8 cellular contexts compared by ENCODE assay signal in the genomic region with DNA sequence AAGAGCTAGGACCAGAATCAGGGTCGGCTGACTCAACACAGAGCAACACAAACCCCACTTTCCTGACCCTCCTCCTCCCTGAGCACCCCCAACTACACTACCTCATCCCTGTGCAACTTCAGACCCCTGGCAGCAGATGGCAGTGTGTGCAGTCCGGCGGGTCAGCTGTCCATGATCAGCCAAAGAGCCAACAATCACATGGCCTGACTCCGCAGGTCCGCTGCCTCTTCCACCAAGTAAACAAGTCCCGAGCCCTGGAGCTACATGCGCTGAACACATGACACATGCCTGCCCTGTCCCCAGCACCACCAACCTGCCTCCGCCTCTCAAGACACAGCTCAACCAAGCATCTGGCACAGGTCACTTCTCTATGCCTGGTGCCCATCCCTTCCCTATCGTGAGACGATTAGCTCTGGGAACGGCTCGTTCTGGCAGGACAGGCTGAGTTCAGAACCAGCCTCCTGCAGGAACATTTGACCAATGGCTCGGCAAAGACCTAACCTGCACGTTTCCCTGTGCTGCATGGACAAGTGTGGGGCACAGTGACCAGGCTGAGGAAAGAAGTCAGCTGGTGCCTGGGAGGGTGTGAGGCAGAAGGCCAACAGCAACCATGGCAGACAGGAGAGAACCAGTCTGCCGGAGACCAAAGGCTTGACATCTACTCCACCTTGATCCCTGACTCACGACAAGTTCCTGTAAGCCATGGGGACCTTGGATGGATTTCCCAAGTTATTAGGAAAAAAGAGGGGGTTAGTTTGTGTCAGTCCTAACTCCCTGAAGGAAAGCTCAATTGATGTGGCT.
DNase-seq lines count a peak whose midpoint lies in the region; ATAC-seq, FAIRE-seq and TF ChIP-seq lines count a peak whose summit lies in the region.

No MANE protein-coding gene starts in this region.

- H3K79me2 ChIP-seq in astrocyte (ENCODE audit: insufficient read depth, low read length) = no peaks in the 10 kb centered on the region

- peaks cover 2% of the 10 kb centered on the region for H3K9me3 Mint-ChIP-seq in astrocyte (ENCODE audit: unreplicated experiment)
- H3K9me3 Mint-ChIP-seq in stimulated activated naive B cell treated with anti-CD40 and anti-IgM and Interleukin-4, amounts not matched to agents 10 μg/mL and 1 μg/mL and 100 μg/mL, for 72 hours = no peaks in the 10 kb centered on the region

- no peaks in the 10 kb centered on the region for H4K20me1 ChIP-seq in astrocyte (ENCODE audit: insufficient read depth, low read length)

- H3K36me3 ChIP-seq in BJ (ENCODE audit: control insufficient read depth, insufficient read depth, low read length) (peaks cover 28% of the 10 kb centered on the region), astrocyte (ENCODE audit: insufficient read depth, low read length) (no peaks in the 10 kb centered on the region)

- H3K27me3 ChIP-seq in BJ (ENCODE audit: control insufficient read depth, insufficient read depth, low read length) = no peaks in the 10 kb centered on the region
- no peaks in the 10 kb centered on the region for H3K27me3 ChIP-seq in astrocyte (ENCODE audit: insufficient read depth, low read length)

- H3K4me2 ChIP-seq in astrocyte (ENCODE audit: low read length) = no peak overlapping the region

- POLR2A ChIA-PET in BJ (lab: Charles Lee) = no interaction called here

- H2AFZ ChIP-seq in astrocyte (ENCODE audit: low read depth, low read length) = no peak overlapping the region

- peaks cover 3% of the 10 kb centered on the region for H3K4me1 ChIP-seq in astrocyte (ENCODE audit: insufficient read depth, low read length)

- H3K4me3 Mint-ChIP-seq in astrocyte (ENCODE audit: unreplicated experiment) = no peak overlapping the region
- H3K4me3 Mint-ChIP-seq in stimulated activated naive B cell treated with anti-CD40 and anti-IgM and Interleukin-4, amounts not matched to agents 10 μg/mL and 1 μg/mL and 100 μg/mL, for 72 hours = peak overlapping the region in 1 of 2 donors; percentile 23

- peaks cover 33% of the 10 kb centered on the region for H3K4me1 Mint-ChIP-seq in astrocyte (ENCODE audit: low read depth, unreplicated experiment)
- peaks cover 69 to 94% of the 10 kb centered on the region in 2 donors for H3K4me1 Mint-ChIP-seq in stimulated activated naive B cell treated with anti-CD40 and anti-IgM and Interleukin-4, amounts not matched to agents 10 μg/mL and 1 μg/mL and 100 μg/mL, for 72 hours

- CTCF ChIA-PET in BJ (lab: Yijun Ruan, JAX) = interaction anchor here (0.8 to 5.1 kb wide), 13 partner anchors 9 to 191 kb away, joined by 3 to 47 read pairs (median 6); no protein-coding TSS in a partner anchor

- H3K27ac ChIP-seq in astrocyte (ENCODE audit: low read depth, low read length) = no peak overlapping the region

- H3K36me3 Mint-ChIP-seq in astrocyte (ENCODE audit: low read depth, unreplicated experiment) = peaks cover 12% of the 10 kb centered on the region
- H3K36me3 Mint-ChIP-seq in stimulated activated naive B cell treated with anti-CD40 and anti-IgM and Interleukin-4, amounts not matched to agents 10 μg/mL and 1 μg/mL and 100 μg/mL, for 72 hours = peaks cover 77 to 92% of the 10 kb centered on the region in 2 donors

- ATAC-seq in HG02798 (IDR thresholded peaks at IDR 0.05; ENCODE audit: poor library complexity, unreplicated experiment) (peak; percentile 46), HG03280 (IDR thresholded peaks at IDR 0.05; ENCODE audit: unreplicated experiment) (no peak), GM21723 (IDR thresholded peaks at IDR 0.05; ENCODE audit: unreplicated experiment) (no peak)
- no peak for ATAC-seq in stimulated activated naive B cell treated with anti-CD40 and anti-IgM and Interleukin-4, amounts not matched to agents 10 μg/mL and 1 μg/mL and 100 μg/mL, for 72 hours (replicated peaks)

- TF ChIP-seq CTCF in BJ (IDR thresholded peaks at IDR 0.05; ENCODE audit: insufficient read depth, low read depth, low read length) (peak; percentile 64), astrocyte (IDR thresholded peaks at IDR 0.05; ENCODE audit: insufficient read depth, low read depth, low read length) (peak; percentile 25)

- H3K4me3 ChIP-seq in BJ (ENCODE audit: low read depth, low read length) (no peak overlapping the region), astrocyte (ENCODE audit: insufficient read depth, low read depth, low read length) (no peak overlapping the region)

- H3K9ac ChIP-seq in astrocyte (ENCODE audit: low read length) = no peak overlapping the region

- H3K27me3 Mint-ChIP-seq in astrocyte (ENCODE audit: low read depth, unreplicated experiment) = peaks cover 2% of the 10 kb centered on the region
- H3K27me3 Mint-ChIP-seq in stimulated activated naive B cell treated with anti-CD40 and anti-IgM and Interleukin-4, amounts not matched to agents 10 μg/mL and 1 μg/mL and 100 μg/mL, for 72 hours = no peaks in the 10 kb centered on the region

- H3K9me3 ChIP-seq in astrocyte (ENCODE audit: insufficient read depth, low read depth, low read length) = no peaks in the 10 kb centered on the region

- FAIRE-seq in astrocyte (lab: Jason Lieb, UNC) = no peak

- DNase-seq in BJ (ENCODE audit: low read depth) (no peak), astrocyte (ENCODE audit: low read depth) (no peak), iPS-NIHi7 (ENCODE audit: extremely low spot score) (peak; percentile 71), cortex of kidney (lab: John Stamatoyannopoulos, UW) (no peak)
- no peak for DNase-seq in stimulated activated naive B cell treated with anti-CD40 and anti-IgM and Interleukin-4, amounts not matched to agents 10 μg/mL and 1 μg/mL and 100 μg/mL, for 72 hours

- no peak overlapping the region for H3K27ac Mint-ChIP-seq in astrocyte (ENCODE audit: unreplicated experiment)
- peak overlapping the region; percentile 84 for H3K27ac Mint-ChIP-seq in stimulated activated naive B cell treated with anti-CD40 and anti-IgM and Interleukin-4, amounts not matched to agents 10 μg/mL and 1 μg/mL and 100 μg/mL, for 72 hours
